8 cellular contexts compared by ENCODE assay signal in the genomic region with DNA sequence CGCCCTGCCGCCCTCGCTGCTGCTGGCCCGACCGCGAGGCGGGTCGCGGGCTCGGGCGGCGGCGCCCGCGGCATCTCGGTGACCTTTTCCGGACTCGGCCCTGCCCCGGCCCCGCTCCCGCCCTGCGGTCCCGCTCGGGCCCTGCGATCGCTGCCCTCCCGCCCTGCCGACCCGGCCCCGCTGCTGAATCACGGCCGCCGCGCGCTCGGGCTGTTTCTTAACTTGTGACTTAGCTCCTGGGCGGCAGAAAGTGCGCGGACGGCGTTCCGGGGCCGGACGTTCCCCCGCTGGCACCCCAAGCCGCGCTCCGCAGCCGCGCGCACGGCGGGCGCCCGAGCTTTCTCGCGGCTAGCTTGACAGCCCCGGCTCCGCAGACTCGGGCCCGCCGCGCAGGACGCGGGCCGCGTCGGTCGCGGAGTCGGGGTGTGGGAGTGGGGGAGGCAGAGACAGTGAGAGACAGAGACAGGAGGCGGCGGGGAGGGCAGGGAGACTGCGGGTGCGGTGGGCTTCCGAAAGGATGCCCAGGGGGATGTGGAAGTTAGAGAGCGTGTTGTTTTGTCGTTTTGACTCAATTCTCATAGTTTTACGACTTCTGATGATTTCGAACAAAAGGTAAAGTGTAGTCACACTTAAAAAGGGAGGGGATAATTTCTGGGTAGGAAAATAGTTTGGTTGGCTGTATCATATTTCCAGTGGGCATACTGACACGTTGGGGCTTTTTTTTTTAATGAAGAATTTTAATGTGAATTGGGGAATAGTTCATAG. TPM values are rescaled to one million over a fixed set of nuclear protein-coding genes. Genes with fewer than 3 reads are reported as not detected.
DNase-seq lines count a peak whose midpoint lies in the region; ATAC-seq and TF ChIP-seq lines count a peak whose summit lies in the region.

No MANE protein-coding gene starts in this region.

- H3K4me3 ChIP-seq in OCI-LY1 (ENCODE audit: low read depth, low read length, poor library complexity, severe bottlenecking) = peak overlapping the region; percentile 89
- H3K4me3 ChIP-seq in retinal pigment epithelial cell (ENCODE audit: low read length) = peak overlapping the region; percentile 84

- peaks cover 65% of the 10 kb centered on the region for H3K79me2 ChIP-seq in OCI-LY1 (ENCODE audit: insufficient read depth, low read length)

- H3K27ac ChIP-seq in OCI-LY1 (ENCODE audit: low read depth, low read length, poor library complexity, severe bottlenecking) = peak overlapping the region; percentile 59

- H3K27me3 ChIP-seq in OCI-LY1 (ENCODE audit: insufficient read depth, low read length) = no peaks in the 10 kb centered on the region

- peaks cover 63% of the 10 kb centered on the region for H3K4me1 Mint-ChIP-seq in activated naive CD4-positive, alpha-beta T cell treated with anti-CD3 and anti-CD28 coated beads, Interleukin-2, amount 50 U/mL, for 24 hours

- H3K9me2 ChIP-seq in OCI-LY1 (ENCODE audit: low read depth, low read length) = no peaks in the 10 kb centered on the region

- peak; percentile 56 for DNase-seq in NCI-H2227 (lab: John Stamatoyannopoulos, UW; ENCODE audit: unreplicated experiment)
- DNase-seq in NCI-H2227 treated with DMSO at 0.1 percent for 48 hours (lab: John Stamatoyannopoulos, UW) = no peak
- peak; percentile 75 for DNase-seq in left cardiac atrium
- DNase-seq in retinal pigment epithelial cell (ENCODE audit: low read depth) = no peak
- no peak for DNase-seq in middle frontal gyrus (ENCODE audit: extremely low spot score, low spot score)

- H3K36me3 ChIP-seq in OCI-LY1 (ENCODE audit: insufficient read depth, low read length) = peaks cover 47% of the 10 kb centered on the region

- no peaks in the 10 kb centered on the region for H3K9me3 Mint-ChIP-seq in activated naive CD4-positive, alpha-beta T cell treated with anti-CD3 and anti-CD28 coated beads, Interleukin-2, amount 50 U/mL, for 24 hours

- H3K4me3 Mint-ChIP-seq in activated naive CD4-positive, alpha-beta T cell treated with anti-CD3 and anti-CD28 coated beads, Interleukin-2, amount 50 U/mL, for 24 hours = peak overlapping the region; percentile 99

- no peaks in the 10 kb centered on the region for H3F3A ChIP-seq in OCI-LY1 (ENCODE audit: insufficient read depth, low read length)

- peaks cover 9% of the 10 kb centered on the region for H4K20me1 ChIP-seq in OCI-LY1 (ENCODE audit: insufficient read depth, low read length)

- H3K9me3 ChIP-seq in OCI-LY1 (ENCODE audit: low read length) = no peaks in the 10 kb centered on the region

- no peak overlapping the region for H2AFZ ChIP-seq in OCI-LY1 (ENCODE audit: low read length)

- H3K36me3 Mint-ChIP-seq in activated naive CD4-positive, alpha-beta T cell treated with anti-CD3 and anti-CD28 coated beads, Interleukin-2, amount 50 U/mL, for 24 hours = peaks cover 19% of the 10 kb centered on the region

- peaks cover 69% of the 10 kb centered on the region for H3K4me1 ChIP-seq in OCI-LY1 (ENCODE audit: insufficient read depth, low read length, severe bottlenecking)

- ATAC-seq in HG02885 (IDR thresholded peaks at IDR 0.05; ENCODE audit: poor library complexity, unreplicated experiment) (peak; percentile 18), left cardiac atrium (peak; percentile 45 to 56)

- peak overlapping the region; percentile 97 for H3K27ac Mint-ChIP-seq in activated naive CD4-positive, alpha-beta T cell treated with anti-CD3 and anti-CD28 coated beads, Interleukin-2, amount 50 U/mL, for 24 hours

- peak overlapping the region; percentile 94 for H3K4me2 ChIP-seq in OCI-LY1 (ENCODE audit: low read length)

- no peaks in the 10 kb centered on the region for H3K27me3 Mint-ChIP-seq in activated naive CD4-positive, alpha-beta T cell treated with anti-CD3 and anti-CD28 coated beads, Interleukin-2, amount 50 U/mL, for 24 hours

- intact Hi-C loops in left cardiac atrium (cut with DNase I) = no loop called here

- TF ChIP-seq CTCF in OCI-LY1 (IDR thresholded peaks at IDR 0.05; ENCODE audit: low read length) (no peak), retinal pigment epithelial cell (conservative IDR thresholded peaks at IDR 0.05; ENCODE audit: low read depth, low read length) (no peak)

- peak overlapping the region; percentile 85 for H3K9ac ChIP-seq in OCI-LY1 (ENCODE audit: low read length)

RNA-seq across cellular contexts. Expression of a gene that starts 49.7 kb away (rescaled TPM):
- total RNA-seq in left cardiac atrium = 10 to 100 TPM; 29.9 to 36.3 TPM

Comparison
In these comparisons a context has a peak if more than half of its experiments do, and no peak if none do; other contexts are left out.
1. DNase-seq: peak in NCI-H2227 (single experiment) and left cardiac atrium (single experiment); none in NCI-H2227 treated with DMSO at 0.1 percent for 48 hours (single experiment), retinal pigment epithelial cell (single experiment) and middle frontal gyrus (single experiment).